In the genomic region with DNA sequence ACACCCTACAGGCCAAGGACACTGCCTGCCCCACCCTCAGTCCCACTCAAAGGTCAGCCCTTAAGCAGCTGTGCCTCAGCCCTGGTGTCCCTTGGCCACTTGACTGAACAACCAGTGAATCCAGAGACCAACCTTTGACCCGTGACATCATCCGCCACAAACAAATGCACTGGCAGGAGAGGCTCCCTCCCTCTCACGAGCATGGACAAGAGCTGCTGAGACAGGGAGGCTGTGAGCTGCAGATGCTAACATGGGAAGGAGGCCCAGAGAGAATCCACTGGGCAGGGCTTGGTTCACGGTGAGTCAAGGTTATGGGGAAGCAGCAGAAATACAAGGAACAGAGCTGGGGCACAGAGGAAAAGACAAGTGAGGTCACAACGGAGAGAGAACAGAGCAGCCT, we compare ENCODE assay signal across 1 cellular context. TPM values are rescaled to one million over a fixed set of nuclear protein-coding genes. Genes with fewer than 3 reads are reported as not detected.
"Had no signal": no experiment of that assay in that cellular context is flagged by ENCODE, and none has a peak within 500 bp of the region (broad histone marks: within the 10 kb centered on the region; RNA-seq: fewer than 3 reads in every experiment).

No MANE protein-coding gene starts in this region.

RNA-seq across cellular contexts. Expression of a gene that starts 4.7 kb away (rescaled TPM):
- total RNA-seq: HT1080 had no signal

RNA-seq across cellular contexts. Expression of a gene that starts 22.2 kb away (rescaled TPM):
- total RNA-seq: HT1080 had no signal
